ENCODE assay signal across 8 cellular contexts in the genomic region with DNA sequence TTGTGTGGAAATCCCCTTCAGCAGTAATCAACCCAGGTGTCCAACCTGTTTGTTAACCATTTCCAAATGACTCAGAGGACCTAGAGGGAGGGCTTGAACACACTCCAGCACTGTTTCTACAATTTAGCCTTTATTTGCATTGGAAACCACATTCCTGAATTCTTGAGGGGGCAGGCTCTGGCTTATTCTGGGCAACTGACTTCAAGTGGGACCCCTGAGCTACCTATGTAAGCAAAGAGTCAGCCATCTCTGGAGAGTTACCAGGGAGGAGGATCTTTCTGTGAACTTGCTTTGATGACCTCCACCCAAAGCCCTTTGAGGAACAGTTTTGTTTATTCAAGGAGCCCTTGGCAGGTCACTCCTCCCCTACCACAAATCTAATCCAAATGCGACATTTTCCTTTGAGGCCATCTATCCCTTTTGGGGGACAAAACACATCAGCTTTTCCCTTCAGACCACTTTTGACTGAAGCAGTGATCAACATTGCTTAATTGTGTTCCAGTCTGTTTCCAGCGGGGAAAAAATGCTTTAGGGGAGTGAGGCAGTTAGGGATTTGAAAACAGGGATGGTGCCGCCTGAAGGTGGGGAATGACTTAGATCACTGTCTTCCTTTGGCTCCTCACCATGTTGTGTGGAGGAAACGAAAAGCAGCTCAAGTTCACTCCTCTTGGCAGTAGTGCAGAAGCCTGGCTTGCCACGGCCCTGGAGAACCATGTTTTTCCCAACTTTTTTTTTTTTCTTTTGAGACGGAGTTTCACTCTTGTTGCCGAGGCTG. TPM values are rescaled to one million over a fixed set of nuclear protein-coding genes. Genes with fewer than 3 reads are reported as not detected.
DNase-seq lines count a peak whose midpoint lies in the region; ATAC-seq and TF ChIP-seq lines count a peak whose summit lies in the region.

No MANE protein-coding gene starts in this region.

- peaks cover 23% of the 10 kb centered on the region for H3K4me1 ChIP-seq in BLaER1
- H3K4me1 ChIP-seq in SK-N-SH (ENCODE audit: control insufficient read depth in 1 of 2, insufficient read depth in 2 of 2, low read depth in 1 of 2, low read length in 1 of 2), result peaks cover 4 to 22% of the 10 kb centered on the region in 2 experiments; a peak in 3 of 4 replicates

- peaks cover 2% of the 10 kb centered on the region for H3K27me3 Mint-ChIP-seq in nephron progenitor cell (ENCODE audit: low read depth, poor library complexity)

- no peak for TF ChIP-seq EP300 in SK-N-SH (IDR thresholded peaks at IDR 0.05; ENCODE audit: borderline replicate concordance in 1 of 2, low read depth in 1 of 2, low read length in 1 of 2)

- H3K27ac Mint-ChIP-seq in nephron progenitor cell, result peak overlapping the region; percentile 91

- H3K9me2 ChIP-seq in SK-N-SH, result no peaks in the 10 kb centered on the region

- ATAC-seq in GM18870 (IDR thresholded peaks at IDR 0.05; ENCODE audit: unreplicated experiment), result peak; percentile 40
- peak; percentile 40 for ATAC-seq in HG03442 (IDR thresholded peaks at IDR 0.05; ENCODE audit: unreplicated experiment)
- no peak for ATAC-seq in GM19397 (IDR thresholded peaks at IDR 0.05; ENCODE audit: unreplicated experiment)

- peak overlapping the region; percentile 36; the same call in 1 of the 2 replicates for H3K4me2 ChIP-seq in BLaER1
- peak overlapping the region; percentile 18; the same call in 1 of the 2 replicates for H3K4me2 ChIP-seq in SK-N-SH

- no peak overlapping the region for H3K27ac ChIP-seq in BLaER1
- peak overlapping the region; percentile 69 to 100 for H3K27ac ChIP-seq in SK-N-SH (ENCODE audit: low read depth in 2 of 2, low read length in 1 of 2)

- DNase-seq in SK-N-SH (no peak), erythroblast (lab: John Stamatoyannopoulos, UW) (no peak), nephron progenitor cell (no peak), ureter (ENCODE audit: low spot score) (no peak)

- H3K79me2 ChIP-seq in SK-N-SH (ENCODE audit: insufficient read depth), result peaks cover 11% of the 10 kb centered on the region

- no peaks in the 10 kb centered on the region for H3K27me3 ChIP-seq in BLaER1
- no peaks in the 10 kb centered on the region for H3K27me3 ChIP-seq in SK-N-SH (ENCODE audit: insufficient read depth)

- H3K9me3 ChIP-seq in BLaER1, result no peaks in the 10 kb centered on the region
- no peaks in the 10 kb centered on the region for H3K9me3 ChIP-seq in SK-N-SH

- H3K9me3 Mint-ChIP-seq in nephron progenitor cell, result no peaks in the 10 kb centered on the region

- H4K20me1 ChIP-seq in BLaER1 (no peaks in the 10 kb centered on the region), SK-N-SH (ENCODE audit: insufficient read depth) (peaks cover 19% of the 10 kb centered on the region)

- H3K9ac ChIP-seq in BLaER1 (no peak overlapping the region), SK-N-SH (peak overlapping the region; percentile 100; the same call in 1 of the 2 replicates)

- no peak for TF ChIP-seq RAD21 in SK-N-SH (IDR thresholded peaks at IDR 0.05; ENCODE audit: low read length)

- peaks cover 12% of the 10 kb centered on the region for H3K36me3 Mint-ChIP-seq in nephron progenitor cell (ENCODE audit: low read depth)

- H2AFZ ChIP-seq in SK-N-SH (ENCODE audit: low read depth), result no peak overlapping the region

- H3K4me3 Mint-ChIP-seq in nephron progenitor cell, result no peak overlapping the region

- 52% methylated on average over 7 of the region's 7 CpGs for WGBS in SK-N-SH (ENCODE audit: low lambda C conversion rate)

- peaks cover 63% of the 10 kb centered on the region for H3F3A ChIP-seq in SK-N-SH (replicated peaks; ENCODE audit: insufficient read depth)

- no peak overlapping the region for H3K4me3 ChIP-seq in BLaER1
- H3K4me3 ChIP-seq in SK-N-SH (ENCODE audit: low read depth in 2 of 2, low read length in 1 of 2), result no peak overlapping the region

- H3K36me3 ChIP-seq in BLaER1 (peaks cover 19% of the 10 kb centered on the region), SK-N-SH (replicated peaks in 1 of 2; ENCODE audit: control insufficient read depth in 1 of 2, insufficient read depth in 2 of 2, low read length in 1 of 2) (peaks cover 0 to 10% of the 10 kb centered on the region in 2 experiments)

- peaks cover 41% of the 10 kb centered on the region for H3K4me1 Mint-ChIP-seq in nephron progenitor cell

- CTCF ChIA-PET in SK-N-SH (lab: Yijun Ruan, JAX), result interaction anchor here (0.9 to 2.0 kb wide), 7 partner anchors 13 to 190 kb away, joined by 3 to 7 read pairs (median 4); no protein-coding TSS in a partner anchor

- TF ChIP-seq CTCF in SK-N-SH (IDR thresholded peaks at IDR 0.05) (no peak), nephron progenitor cell (IDR thresholded peaks at IDR 0.05) (no peak)

- POLR2A ChIA-PET in SK-N-SH (lab: Yijun Ruan, JAX), result interaction anchor here (0.6 kb wide), 1 partner anchor 18 kb away, joined by 3 read pairs; no protein-coding TSS in a partner anchor

- peak; percentile 23 for TF ChIP-seq POLR2A in erythroblast (IDR thresholded peaks at IDR 0.05; ENCODE audit: low read length)

TF ChIP-seq in SK-N-SH, 30 proteins besides CTCF, POLR2A, EP300 and RAD21:
- no peak for TF ChIP-seq MXI1 (IDR thresholded peaks at IDR 0.05; ENCODE audit: low read depth, low read length)
- TF ChIP-seq FOSL2 (IDR thresholded peaks at IDR 0.05; ENCODE audit: borderline replicate concordance, low read depth), result 0 out of 2 replicates have a peak, but pooled peaks have one; percentile 4
- TF ChIP-seq NFIC (IDR thresholded peaks at IDR 0.05; ENCODE audit: borderline replicate concordance), result no peak
- TF ChIP-seq, protein P1, sequence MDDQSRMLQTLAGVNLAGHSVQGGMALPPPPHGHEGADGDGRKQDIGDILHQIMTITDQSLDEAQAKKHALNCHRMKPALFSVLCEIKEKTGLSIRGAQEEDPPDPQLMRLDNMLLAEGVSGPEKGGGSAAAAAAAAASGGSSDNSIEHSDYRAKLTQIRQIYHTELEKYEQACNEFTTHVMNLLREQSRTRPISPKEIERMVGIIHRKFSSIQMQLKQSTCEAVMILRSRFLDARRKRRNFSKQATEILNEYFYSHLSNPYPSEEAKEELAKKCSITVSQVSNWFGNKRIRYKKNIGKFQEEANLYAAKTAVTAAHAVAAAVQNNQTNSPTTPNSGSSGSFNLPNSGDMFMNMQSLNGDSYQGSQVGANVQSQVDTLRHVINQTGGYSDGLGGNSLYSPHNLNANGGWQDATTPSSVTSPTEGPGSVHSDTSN (IDR thresholded peaks at IDR 0.05), result peak; percentile 19; the same call in 1 of the 2 replicates
- TF ChIP-seq EZH2phosphoT487 (IDR thresholded peaks at IDR 0.05; ENCODE audit: borderline replicate concordance, low read depth), result no peak
- TF ChIP-seq SIN3A (IDR thresholded peaks at IDR 0.05; ENCODE audit: borderline replicate concordance, low read depth, low read length), result no peak; the same call in 1 of the 2 replicates
- no peak for TF ChIP-seq RXRA (IDR thresholded peaks at IDR 0.05; ENCODE audit: borderline replicate concordance, low read depth)
- no peak for TF ChIP-seq GATA2 (CRISPR knock-in tag; IDR thresholded peaks at IDR 0.05)
- TF ChIP-seq, protein P2, sequence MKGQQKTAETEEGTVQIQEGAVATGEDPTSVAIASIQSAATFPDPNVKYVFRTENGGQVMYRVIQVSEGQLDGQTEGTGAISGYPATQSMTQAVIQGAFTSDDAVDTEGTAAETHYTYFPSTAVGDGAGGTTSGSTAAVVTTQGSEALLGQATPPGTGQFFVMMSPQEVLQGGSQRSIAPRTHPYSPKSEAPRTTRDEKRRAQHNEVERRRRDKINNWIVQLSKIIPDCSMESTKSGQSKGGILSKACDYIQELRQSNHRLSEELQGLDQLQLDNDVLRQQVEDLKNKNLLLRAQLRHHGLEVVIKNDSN (IDR thresholded peaks at IDR 0.05; ENCODE audit: borderline replicate concordance, low read depth), result no peak
- TF ChIP-seq NRF1 (IDR thresholded peaks at IDR 0.05; ENCODE audit: low read depth, low read length), result no peak

RNA-seq across cellular contexts. Expression of a gene that starts 46.2 kb away (rescaled TPM):
- 3.2 and 5.4 TPM in 2 replicates for polyA plus RNA-seq in SK-N-SH (2012; rRNA removed)
- 3.4 and 4.2 TPM in 2 replicates for polyA plus RNA-seq in SK-N-SH (2012; cell fraction: cytosol; rRNA removed)
- 2.4 and 4.0 TPM in 2 replicates for polyA plus RNA-seq in SK-N-SH (2012; cell fraction: nucleus; rRNA removed)
- 9.4 TPM for total RNA-seq in ureter

RNA-seq across cellular contexts. Expression of a gene that starts 46.3 kb away (rescaled TPM):
- 10.0 and 13.4 TPM in 2 replicates for polyA plus RNA-seq in SK-N-SH (2012; rRNA removed)
- polyA plus RNA-seq in SK-N-SH (2012; cell fraction: cytosol; rRNA removed), result 11.2 and 13.2 TPM in 2 replicates
- 12.9 and 15.0 TPM in 2 replicates for polyA plus RNA-seq in SK-N-SH (2012; cell fraction: nucleus; rRNA removed)
- total RNA-seq in ureter, result 46.8 TPM
